ENCODE assay signal across 27 cellular contexts in genomic region chr15:95880630-95881029, GRCh38.
A peak's percentile ranks its signal among the peaks of the same experiment; 100 is the strongest.
DNase-seq lines count a peak whose midpoint lies in the region; ATAC-seq and TF ChIP-seq lines count a peak whose summit lies in the region.
"Had no signal": no experiment of that assay in that cellular context is flagged by ENCODE, and none has a peak within 500 bp of the region (broad histone marks: within the 10 kb centered on the region; RNA-seq: fewer than 3 reads in every experiment).

No MANE protein-coding gene starts in this region.

- H3K9me3 Mint-ChIP-seq in MCF 10A (ENCODE audit: unreplicated experiment) (peaks cover 8% of the 10 kb centered on the region), memory B cell (peaks cover 3% of the 10 kb centered on the region)
- no peaks in the 10 kb centered on the region for H3K9me3 Mint-ChIP-seq in activated CD8-positive, alpha-beta T cell treated with anti-CD3 and anti-CD28 coated beads for 36 hours
- H3K9me3 Mint-ChIP-seq: activated B cell treated with CpG ODN at 0.5 μM for 24 hours; activated naive CD4-positive, alpha-beta T cell treated with anti-CD3 and anti-CD28 coated beads, Interleukin-2, amount 50 U/mL, for 72 hours; activated T-helper 1 cell treated with anti-CD3 and anti-CD28 coated beads, Interleukin-12 subunit alpha, Interleukin-12 subunit beta, Interleukin-2, Interleukin-4 antibody, amounts not matched to agents 30 ng/mL and 10 ng/mL and 1 ng/mL, durations not matched to agents 14 hours and 24 hours and 36 hours had no signal

- 33% methylated on average over 2 of the region's 2 CpGs for WGBS in mammary epithelial cell (ENCODE audit: low coverage, missing lambda C conversion rate)
- WGBS in heart left ventricle, 4 donors, result 69 to 71% (median 70%) methylated on average over 2 of the region's 2 CpGs

- H3K4me1 Mint-ChIP-seq in MCF 10A (ENCODE audit: insufficient read depth, unreplicated experiment) (peaks cover 7% of the 10 kb centered on the region), memory B cell (peaks cover 9% of the 10 kb centered on the region)
- H3K4me1 Mint-ChIP-seq in activated CD8-positive, alpha-beta T cell treated with anti-CD3 and anti-CD28 coated beads for 36 hours (ENCODE audit: low read depth), result peaks cover 17% of the 10 kb centered on the region

- DNase-seq in MCF 10A (ENCODE audit: unreplicated experiment) (no peak), mammary epithelial cell (no peak), NB4 (ENCODE audit: low read depth) (peak; percentile 13), memory B cell (ENCODE audit: low spot score in 2 of 2) (no peak), GM19238 (ENCODE audit: insufficient read length, low spot score) (no peak), heart left ventricle (no peak)
- no peak for DNase-seq in activated CD8-positive, alpha-beta T cell treated with anti-CD3 and anti-CD28 coated beads for 36 hours
- DNase-seq: activated B cell treated with CpG ODN at 0.5 μM for 24 hours; CD8-positive, alpha-beta memory T cell; colonic mucosa; DMS153; effector memory CD4-positive, alpha-beta T cell; foreskin fibroblast; KG1; NCI-H1092 treated with DMSO at 0.1 percent for 48 hours; NCI-H187 treated with DMSO at 0.1 percent for 48 hours; NCI-H2227 treated with DMSO at 0.1 percent for 48 hours; NCI-H69; SJCRH30; stimulated activated CD4-positive, alpha-beta T cell treated with anti-CD3 and anti-CD28 coated beads, Interleukin-15, amount 100 ng/mL, for 24 hours; stimulated activated naive B cell treated with anti-CD40 and anti-IgM and Interleukin-4, amounts not matched to agents 10 μg/mL and 1 μg/mL and 100 μg/mL, for 72 hours had no signal

- no peaks in the 10 kb centered on the region for H3K36me3 ChIP-seq in mammary epithelial cell (ENCODE audit: insufficient read depth, low read length)
- H3K36me3 ChIP-seq in heart left ventricle, result no peaks in the 10 kb centered on the region
- H3K36me3 ChIP-seq: ascending aorta, cardiac muscle cell, colonic mucosa, HAP-1, SJCRH30 had no signal

- H3K36me3 Mint-ChIP-seq in MCF 10A (ENCODE audit: insufficient read depth, unreplicated experiment) (no peaks in the 10 kb centered on the region), memory B cell (no peaks in the 10 kb centered on the region)
- H3K36me3 Mint-ChIP-seq in activated CD8-positive, alpha-beta T cell treated with anti-CD3 and anti-CD28 coated beads for 36 hours (ENCODE audit: low read depth), result no peaks in the 10 kb centered on the region
- H3K36me3 Mint-ChIP-seq: stimulated activated naive B cell treated with anti-CD40 and anti-IgM and Interleukin-4, amounts not matched to agents 10 μg/mL and 1 μg/mL and 100 μg/mL, for 72 hours had no signal

- H2AFZ ChIP-seq in mammary epithelial cell (ENCODE audit: low read depth, low read length), result no peak overlapping the region

- TF ChIP-seq POLR2A in NB4 (IDR thresholded peaks at IDR 0.05; ENCODE audit: extremely low read depth, insufficient read length) (no peak), heart left ventricle (IDR thresholded peaks at IDR 0.05) (no peak)

- H3K27ac Mint-ChIP-seq in MCF 10A (ENCODE audit: low read depth, unreplicated experiment) (peak overlapping the region; percentile 6), memory B cell (peak overlapping the region; percentile 46)
- no peak overlapping the region for H3K27ac Mint-ChIP-seq in activated CD8-positive, alpha-beta T cell treated with anti-CD3 and anti-CD28 coated beads for 36 hours
- H3K27ac Mint-ChIP-seq: activated B cell treated with CpG ODN at 0.5 μM for 24 hours; activated naive CD4-positive, alpha-beta T cell treated with anti-CD3 and anti-CD28 coated beads, Interleukin-2, amount 50 U/mL, for 72 hours; activated T-helper 1 cell treated with anti-CD3 and anti-CD28 coated beads, Interleukin-12 subunit alpha, Interleukin-12 subunit beta, Interleukin-2, Interleukin-4 antibody, amounts not matched to agents 30 ng/mL and 10 ng/mL and 1 ng/mL, durations not matched to agents 14 hours and 24 hours and 36 hours; stimulated activated naive B cell treated with anti-CD40 and anti-IgM and Interleukin-4, amounts not matched to agents 10 μg/mL and 1 μg/mL and 100 μg/mL, for 72 hours had no signal

- H3K79me2 ChIP-seq in mammary epithelial cell (ENCODE audit: insufficient read depth, low read length), result no peaks in the 10 kb centered on the region

- dilution Hi-C loops in mammary epithelial cell (cut with HindIII; ENCODE audit: low sequenced_read_pairs), result loop anchor here (5.0 kb wide), 1 partner anchor 58 kb away; no protein-coding TSS in a partner anchor

- no peak overlapping the region for H3K4me3 ChIP-seq in mammary epithelial cell (replicated peaks in 1 of 3; ENCODE audit: insufficient read depth in 1 of 3, low read depth in 2 of 3, low read length in 3 of 3)
- H3K4me3 ChIP-seq in NB4 (ENCODE audit: low read depth, low read length), result no peak overlapping the region
- no peak overlapping the region for H3K4me3 ChIP-seq in heart left ventricle
- H3K4me3 ChIP-seq: ascending aorta, cardiac muscle cell, colonic mucosa, HAP-1, SJCRH30 had no signal

- no peaks in the 10 kb centered on the region for H3K9me3 ChIP-seq in mammary epithelial cell (replicated peaks; ENCODE audit: insufficient read depth, low read length)
- no peaks in the 10 kb centered on the region for H3K9me3 ChIP-seq in heart left ventricle
- H3K9me3 ChIP-seq: ascending aorta, colonic mucosa, HAP-1, SJCRH30 had no signal

- no peak overlapping the region for H3K4me2 ChIP-seq in mammary epithelial cell (ENCODE audit: insufficient read depth, low read depth, low read length)

- in situ Hi-C loops in mammary epithelial cell (cut with MboI; ENCODE audit: low sequenced_read_pairs in 2 of 2), result no loop called here

- H3K27me3 Mint-ChIP-seq in MCF 10A (ENCODE audit: insufficient read depth, unreplicated experiment), result no peaks in the 10 kb centered on the region
- H3K27me3 Mint-ChIP-seq in memory B cell, result no peaks in the 10 kb centered on the region
- no peaks in the 10 kb centered on the region for H3K27me3 Mint-ChIP-seq in activated CD8-positive, alpha-beta T cell treated with anti-CD3 and anti-CD28 coated beads for 36 hours
- H3K27me3 Mint-ChIP-seq: activated B cell treated with CpG ODN at 0.5 μM for 24 hours; CD8-positive, alpha-beta memory T cell; stimulated activated naive B cell treated with anti-CD40 and anti-IgM and Interleukin-4, amounts not matched to agents 10 μg/mL and 1 μg/mL and 100 μg/mL, for 72 hours had no signal

- peaks cover 6% of the 10 kb centered on the region for H3K4me1 ChIP-seq in mammary epithelial cell (ENCODE audit: insufficient read depth, low read length)
- H3K4me1 ChIP-seq in heart left ventricle, result peaks cover 0 to 21% (median 2%) of the 10 kb centered on the region in 12 donors
- H3K4me1 ChIP-seq: colonic mucosa had no signal

- TF ChIP-seq CTCF in MCF 10A (IDR thresholded peaks at IDR 0.05; ENCODE audit: unreplicated experiment) (no peak), mammary epithelial cell (conservative IDR thresholded peaks at IDR 0.05 in 1 of 2, IDR thresholded peaks at IDR 0.05 in 1 of 2; ENCODE audit: extremely low read depth in 1 of 2, insufficient read depth in 1 of 2, low read depth in 1 of 2, low read length in 2 of 2) (no peak), NB4 (IDR thresholded peaks at IDR 0.05; ENCODE audit: low read depth, low read length) (no peak), heart left ventricle (IDR thresholded peaks at IDR 0.05) (no peak)
- TF ChIP-seq CTCF in activated CD8-positive, alpha-beta T cell treated with anti-CD3 and anti-CD28 coated beads for 36 hours (IDR thresholded peaks at IDR 0.05), result no peak

- no TSS peak for BruUV-seq in MCF 10A (replicated peaks; lab: Mats Ljungman, UMichigan)
- no TSS peak for BruUV-seq in mammary epithelial cell (replicated peaks; lab: Mats Ljungman, UMichigan)

- H3K4me3 Mint-ChIP-seq in MCF 10A (ENCODE audit: unreplicated experiment) (no peak overlapping the region), memory B cell (no peak overlapping the region)
- no peak overlapping the region for H3K4me3 Mint-ChIP-seq in activated CD8-positive, alpha-beta T cell treated with anti-CD3 and anti-CD28 coated beads for 36 hours
- H3K4me3 Mint-ChIP-seq: activated B cell treated with CpG ODN at 0.5 μM for 24 hours; stimulated activated naive B cell treated with anti-CD40 and anti-IgM and Interleukin-4, amounts not matched to agents 10 μg/mL and 1 μg/mL and 100 μg/mL, for 72 hours had no signal

- POLR2A ChIA-PET in MCF 10A (lab: Yijun Ruan, JAX), result no interaction called here
- POLR2A ChIA-PET in activated CD8-positive, alpha-beta T cell treated with anti-CD3 and anti-CD28 coated beads for 36 hours (lab: Charles Lee), result no interaction called here

- H4K20me1 ChIP-seq in mammary epithelial cell (ENCODE audit: insufficient read depth, low read length), result no peaks in the 10 kb centered on the region

- CTCF ChIA-PET in MCF 10A (lab: Yijun Ruan, JAX) (no interaction called here), mammary epithelial cell (lab: Charles Lee; ENCODE audit: low non-redundant PET) (no interaction called here)
- CTCF ChIA-PET in activated CD8-positive, alpha-beta T cell treated with anti-CD3 and anti-CD28 coated beads for 36 hours (lab: Charles Lee), result interaction anchor here (0.6 kb wide), 1 partner anchor 432 kb away, joined by 3 read pairs; no protein-coding TSS in a partner anchor

- ATAC-seq in memory B cell (ENCODE audit: low read depth) (no peak), HG03139 (IDR thresholded peaks at IDR 0.05; ENCODE audit: unreplicated experiment) (no peak), heart left ventricle (no peak)
- no peak for ATAC-seq in activated CD8-positive, alpha-beta T cell treated with anti-CD3 and anti-CD28 coated beads for 36 hours
- ATAC-seq: activated naive CD4-positive, alpha-beta T cell treated with anti-CD3 and anti-CD28 coated beads, Interleukin-2, amount 50 U/mL, for 72 hours; stimulated activated naive B cell treated with anti-CD40 and anti-IgM and Interleukin-4, amounts not matched to agents 10 μg/mL and 1 μg/mL and 100 μg/mL, for 72 hours had no signal

- no peak overlapping the region for H3K27ac ChIP-seq in mammary epithelial cell (ENCODE audit: insufficient read depth, low read depth, low read length)
- H3K27ac ChIP-seq in heart left ventricle, result peak overlapping the region in 4 of 12 donors; percentile 15 to 74 (median 54)
- H3K27ac ChIP-seq: cardiac muscle cell, colonic mucosa, SJCRH30 had no signal

- intact Hi-C loops in MCF 10A (cut with micrococcal nuclease) (no loop called here), mammary epithelial cell (cut with micrococcal nuclease) (no loop called here), heart left ventricle (cut with DNase I) (no loop called here)
- intact Hi-C loops in activated CD8-positive, alpha-beta T cell treated with anti-CD3 and anti-CD28 coated beads for 36 hours (cut with micrococcal nuclease), result no loop called here

- H3K27me3 ChIP-seq in mammary epithelial cell (ENCODE audit: insufficient read depth, low read length) (no peaks in the 10 kb centered on the region), heart left ventricle (no peaks in the 10 kb centered on the region)
- H3K27me3 ChIP-seq: ascending aorta, cardiac muscle cell, colonic mucosa, SJCRH30 had no signal

- H3K9ac ChIP-seq in mammary epithelial cell (ENCODE audit: insufficient read depth, low read length), result no peak overlapping the region
